ENCODE assay signal across 15 cellular contexts in genomic region chr1:89701746-89702241, GRCh38.
A peak's percentile ranks its signal among the peaks of the same experiment; 100 is the strongest.
DNase-seq lines count a peak whose midpoint lies in the region; ATAC-seq and TF ChIP-seq lines count a peak whose summit lies in the region.
"Had no signal": no experiment of that assay in that cellular context is flagged by ENCODE, and none has a peak within 500 bp of the region (broad histone marks: within the 10 kb centered on the region; RNA-seq: fewer than 3 reads in every experiment).

No MANE protein-coding gene starts in this region.

- H3K4me1 ChIP-seq in heart left ventricle (peaks cover 1 to 68% (median 28%) of the 10 kb centered on the region in 12 donors), fibroblast of lung (ENCODE audit: control insufficient read depth, extremely low read depth, insufficient read depth, low read length) (no peaks in the 10 kb centered on the region)

- DNase-seq in heart left ventricle (no peak), cardiac septum (ENCODE audit: low spot score) (no peak), fibroblast of lung (ENCODE audit: low read depth in 2 of 2) (peak; percentile 56 to 69), mesothelial cell of epicardium (ENCODE audit: low spot score in 2 of 2, unreplicated experiment in 2 of 2) (no peak), superior temporal gyrus (ENCODE audit: extremely low spot score) (no peak)
- no peak for DNase-seq in activated CD4-positive, alpha-beta memory T cell treated with anti-CD3 and anti-CD28 coated beads, Interleukin-2, amount 10 ng/mL, durations not matched to agents 7 days and 5 days
- DNase-seq: effector memory CD8-positive, alpha-beta T cell; midbrain; NCI-H1436; NCI-H82; retina; T-helper 1 cell had no signal

- H3K27ac ChIP-seq in heart left ventricle (peak overlapping the region in 2 of 12 donors; percentile 3 to 48), fibroblast of lung (ENCODE audit: insufficient read depth, low read length) (no peak overlapping the region)

- no peaks in the 10 kb centered on the region for H4K20me1 ChIP-seq in fibroblast of lung (ENCODE audit: control insufficient read depth, extremely low read depth, insufficient read depth, low read length)

- peak overlapping the region; percentile 21 for H3K27ac Mint-ChIP-seq in activated CD4-positive, alpha-beta memory T cell treated with anti-CD3 and anti-CD28 coated beads, Interleukin-2, amount 10 ng/mL, durations not matched to agents 7 days and 5 days
- peak overlapping the region; percentile 97 for H3K27ac Mint-ChIP-seq in stimulated activated naive CD8-positive, alpha-beta T cell treated with anti-CD3 and anti-CD28 coated beads, Interleukin-15, Interleukin-2, amounts not matched to agents 100 ng/mL and 50 ng/mL, for 24 hours
- H3K27ac Mint-ChIP-seq in mesothelial cell of epicardium, result no peak overlapping the region

- no peak overlapping the region for H3K4me2 ChIP-seq in fibroblast of lung (ENCODE audit: extremely low read depth, insufficient read depth, low read length)

- CTCF ChIA-PET in activated CD4-positive, alpha-beta memory T cell treated with anti-CD3 and anti-CD28 coated beads, Interleukin-2, amount 10 ng/mL, durations not matched to agents 7 days and 5 days (lab: Charles Lee), result interaction anchor here (1.8 kb wide), 1 partner anchor 15 kb away, joined by 4 read pairs; no protein-coding TSS in a partner anchor

- intact Hi-C loops in heart left ventricle (cut with DNase I), result loop anchor here in 1 of 10 donors (1.0 kb wide), 1 partner anchor 10 kb away; no protein-coding TSS in a partner anchor
- intact Hi-C loops in cardiac septum (cut with DNase I), result no loop called here

- H3K27me3 ChIP-seq in heart left ventricle (no peaks in the 10 kb centered on the region), fibroblast of lung (ENCODE audit: control insufficient read depth, insufficient read depth, low read length) (no peaks in the 10 kb centered on the region)

- no peak overlapping the region for H3K4me3 Mint-ChIP-seq in activated CD4-positive, alpha-beta memory T cell treated with anti-CD3 and anti-CD28 coated beads, Interleukin-2, amount 10 ng/mL, durations not matched to agents 7 days and 5 days
- H3K4me3 Mint-ChIP-seq in stimulated activated naive CD8-positive, alpha-beta T cell treated with anti-CD3 and anti-CD28 coated beads, Interleukin-15, Interleukin-2, amounts not matched to agents 100 ng/mL and 50 ng/mL, for 24 hours, result peak overlapping the region; percentile 60
- no peak overlapping the region for H3K4me3 Mint-ChIP-seq in mesothelial cell of epicardium
- H3K4me3 Mint-ChIP-seq: effector memory CD8-positive, alpha-beta T cell; stimulated activated memory B cell treated with anti-CD40 and anti-IgM and Interleukin-4, amounts not matched to agents 10 μg/mL and 1 μg/mL and 100 μg/mL, for 72 hours had no signal

- POLR2A ChIA-PET in activated CD4-positive, alpha-beta memory T cell treated with anti-CD3 and anti-CD28 coated beads, Interleukin-2, amount 10 ng/mL, durations not matched to agents 7 days and 5 days (lab: Charles Lee), result interaction anchor here (0.7 to 4.6 kb wide), 4 partner anchors 23 to 68 kb away, joined by 4 to 29 read pairs (median 6); partner anchors contain the start of gene LRRC8C

- H3K79me2 ChIP-seq in fibroblast of lung (ENCODE audit: control insufficient read depth, insufficient read depth, low read length), result no peaks in the 10 kb centered on the region

- no peaks in the 10 kb centered on the region for H3K9me3 ChIP-seq in heart left ventricle
- no peaks in the 10 kb centered on the region for H3K9me3 ChIP-seq in fibroblast of lung (ENCODE audit: control insufficient read depth, insufficient read depth, low read depth, low read length)

- no peak overlapping the region for H2AFZ ChIP-seq in fibroblast of lung (ENCODE audit: low read length)

- H3K27me3 Mint-ChIP-seq in activated CD4-positive, alpha-beta memory T cell treated with anti-CD3 and anti-CD28 coated beads, Interleukin-2, amount 10 ng/mL, durations not matched to agents 7 days and 5 days, result no peaks in the 10 kb centered on the region
- no peaks in the 10 kb centered on the region for H3K27me3 Mint-ChIP-seq in stimulated activated naive CD8-positive, alpha-beta T cell treated with anti-CD3 and anti-CD28 coated beads, Interleukin-15, Interleukin-2, amounts not matched to agents 100 ng/mL and 50 ng/mL, for 24 hours
- H3K27me3 Mint-ChIP-seq in mesothelial cell of epicardium (ENCODE audit: low read depth), result no peaks in the 10 kb centered on the region
- H3K27me3 Mint-ChIP-seq: effector memory CD8-positive, alpha-beta T cell; stimulated activated memory B cell treated with anti-CD40 and anti-IgM and Interleukin-4, amounts not matched to agents 10 μg/mL and 1 μg/mL and 100 μg/mL, for 72 hours had no signal

- no peak overlapping the region for H3K9ac ChIP-seq in fibroblast of lung (ENCODE audit: insufficient read depth, low read length)

- ATAC-seq in heart left ventricle (peak in 3 of 4 donors; percentile 67 to 85 (median 82)), GM19395 (IDR thresholded peaks at IDR 0.05; ENCODE audit: unreplicated experiment) (no peak)
- ATAC-seq: effector memory CD8-positive, alpha-beta T cell; stimulated activated memory B cell treated with anti-CD40 and anti-IgM and Interleukin-4, amounts not matched to agents 10 μg/mL and 1 μg/mL and 100 μg/mL, for 72 hours had no signal

- H3K36me3 Mint-ChIP-seq in activated CD4-positive, alpha-beta memory T cell treated with anti-CD3 and anti-CD28 coated beads, Interleukin-2, amount 10 ng/mL, durations not matched to agents 7 days and 5 days (ENCODE audit: low read depth), result peaks cover 72% of the 10 kb centered on the region
- peaks cover 76% of the 10 kb centered on the region for H3K36me3 Mint-ChIP-seq in stimulated activated naive CD8-positive, alpha-beta T cell treated with anti-CD3 and anti-CD28 coated beads, Interleukin-15, Interleukin-2, amounts not matched to agents 100 ng/mL and 50 ng/mL, for 24 hours (ENCODE audit: low read depth)
- no peaks in the 10 kb centered on the region for H3K36me3 Mint-ChIP-seq in mesothelial cell of epicardium

- H3K4me3 ChIP-seq in heart left ventricle (no peak overlapping the region), fibroblast of lung (replicated peaks in 1 of 4; ENCODE audit: control extremely low read depth in 1 of 4, insufficient read depth in 1 of 4, low read depth in 3 of 4, low read length in 4 of 4) (no peak overlapping the region)

- peaks cover 72% of the 10 kb centered on the region for H3K4me1 Mint-ChIP-seq in activated CD4-positive, alpha-beta memory T cell treated with anti-CD3 and anti-CD28 coated beads, Interleukin-2, amount 10 ng/mL, durations not matched to agents 7 days and 5 days
- H3K4me1 Mint-ChIP-seq in stimulated activated naive CD8-positive, alpha-beta T cell treated with anti-CD3 and anti-CD28 coated beads, Interleukin-15, Interleukin-2, amounts not matched to agents 100 ng/mL and 50 ng/mL, for 24 hours (ENCODE audit: low read depth), result peaks cover 86% of the 10 kb centered on the region
- peaks cover 19% of the 10 kb centered on the region for H3K4me1 Mint-ChIP-seq in mesothelial cell of epicardium

- peaks cover 6% of the 10 kb centered on the region for H3K9me3 Mint-ChIP-seq in activated CD4-positive, alpha-beta memory T cell treated with anti-CD3 and anti-CD28 coated beads, Interleukin-2, amount 10 ng/mL, durations not matched to agents 7 days and 5 days
- H3K9me3 Mint-ChIP-seq in stimulated activated naive CD8-positive, alpha-beta T cell treated with anti-CD3 and anti-CD28 coated beads, Interleukin-15, Interleukin-2, amounts not matched to agents 100 ng/mL and 50 ng/mL, for 24 hours, result no peaks in the 10 kb centered on the region
- peaks cover 7% of the 10 kb centered on the region for H3K9me3 Mint-ChIP-seq in mesothelial cell of epicardium
- H3K9me3 Mint-ChIP-seq: effector memory CD8-positive, alpha-beta T cell; stimulated activated memory B cell treated with anti-CD40 and anti-IgM and Interleukin-4, amounts not matched to agents 10 μg/mL and 1 μg/mL and 100 μg/mL, for 72 hours had no signal

- 17 to 23% (median 22%) methylated on average over 4 of the region's 4 CpGs for WGBS in heart left ventricle, 4 donors

- TF ChIP-seq CTCF in heart left ventricle (IDR thresholded peaks at IDR 0.05), result no peak
- TF ChIP-seq CTCF in fibroblast of lung (conservative IDR thresholded peaks at IDR 0.05 in 1 of 2, IDR thresholded peaks at IDR 0.05 in 1 of 2; ENCODE audit: low read depth in 1 of 2, low read length in 2 of 2), result no peak
- no peak for TF ChIP-seq CTCF in mesothelial cell of epicardium (IDR thresholded peaks at IDR 0.05; ENCODE audit: unreplicated experiment)

- TF ChIP-seq POLR2A in heart left ventricle (IDR thresholded peaks at IDR 0.05), result no peak

- H3K36me3 ChIP-seq in heart left ventricle (peaks cover 0 to 9% (median 0%) of the 10 kb centered on the region in 9 donors), fibroblast of lung (ENCODE audit: control insufficient read depth, insufficient read depth, low read length) (no peaks in the 10 kb centered on the region)

Comparison
In these comparisons a context has a peak if more than half of its experiments do, and no peak if none do; other contexts are left out.
1. DNase-seq: peak in fibroblast of lung (2 of 2); none in heart left ventricle (0 of 5), cardiac septum (single experiment), activated CD4-positive, alpha-beta memory T cell treated with anti-CD3 and anti-CD28 coated beads, Interleukin-2, amount 10 ng/mL, durations not matched to agents 7 days and 5 days (single experiment), mesothelial cell of epicardium (0 of 2) and superior temporal gyrus (single experiment).